ENCODE assay signal across 1 cellular context in the genomic region with DNA sequence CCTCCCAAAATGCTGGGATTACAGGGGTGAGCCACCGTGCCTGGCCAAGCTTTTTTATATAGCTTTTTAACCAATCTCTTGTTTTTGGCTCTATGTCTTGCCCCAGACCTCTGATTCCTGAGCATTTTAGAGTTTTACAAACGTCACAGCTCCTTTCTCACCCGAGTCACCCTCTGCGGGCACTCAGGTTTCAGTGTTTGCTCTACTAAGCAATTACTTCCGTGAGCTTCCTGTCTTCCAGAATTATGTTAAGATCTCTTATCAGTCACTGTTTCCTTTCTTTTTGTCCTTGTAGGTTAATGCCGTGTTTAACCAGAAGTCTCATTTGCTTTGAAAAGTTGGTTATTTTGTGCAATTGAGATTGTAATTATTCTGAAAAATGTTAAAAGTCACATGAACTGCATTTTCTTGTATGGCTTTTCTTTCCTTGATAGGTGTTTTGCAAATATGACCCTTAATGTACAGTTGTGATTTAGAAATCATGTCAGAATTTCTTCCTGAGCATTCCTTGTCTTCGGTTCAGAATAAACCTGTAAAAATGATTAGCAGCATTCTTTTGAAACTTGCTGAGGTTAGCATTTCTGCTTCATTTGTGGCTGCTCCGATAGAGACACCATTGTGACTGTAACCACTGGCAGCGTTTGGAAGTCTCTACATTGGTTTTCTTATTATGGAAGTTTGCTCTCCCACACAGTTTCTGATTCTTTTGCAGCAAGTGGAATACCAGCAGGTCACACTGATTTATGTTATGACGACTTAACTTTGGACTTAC.
TF ChIP-seq lines count a peak whose summit lies in the region.

No MANE protein-coding gene starts in this region.

TF ChIP-seq in HEK293T, 16 proteins besides CTCF, POLR2A, EP300 and RAD21 (continued from another document):
- TF ChIP-seq ARNT (IDR thresholded peaks at IDR 0.05) = no peak
- no peak for TF ChIP-seq TARDBP (IDR thresholded peaks at IDR 0.05)
- TF ChIP-seq SP1 (IDR thresholded peaks at IDR 0.05) = no peak
- TF ChIP-seq L3MBTL2 (conservative IDR thresholded peaks at IDR 0.05) = no peak
